ENCODE assay signal across 9 cellular contexts in genomic region chr1:24003331-24003972, GRCh38. TPM values are rescaled to one million over a fixed set of nuclear protein-coding genes. Genes with fewer than 3 reads are reported as not detected.
A peak's percentile ranks its signal among the peaks of the same experiment; 100 is the strongest.
DNase-seq lines count a peak whose midpoint lies in the region; ATAC-seq, FAIRE-seq and TF ChIP-seq lines count a peak whose summit lies in the region.
"Had no signal": no experiment of that assay in that cellular context is flagged by ENCODE, and none has a peak within 500 bp of the region (broad histone marks: within the 10 kb centered on the region; RNA-seq: fewer than 3 reads in every experiment).

No MANE protein-coding gene starts in this region.

- TF ChIP-seq CTCF in chondrocyte (IDR thresholded peaks at IDR 0.05) (no peak), gastrocnemius medialis (IDR thresholded peaks at IDR 0.05 in 4 of 5, conservative IDR thresholded peaks at IDR 0.05 in 1 of 5) (no peak)

- peak; percentile 56 for FAIRE-seq in GM18507 (lab: Jason Lieb, UNC)

- H3K9me3 Mint-ChIP-seq in chondrocyte (ENCODE audit: low read depth): no peaks in the 10 kb centered on the region
- H3K9me3 Mint-ChIP-seq in activated T-cell treated with anti-CD3 and anti-CD28 coated beads, Interleukin-2, amount 50 U/mL, for 4 hours: no peaks in the 10 kb centered on the region

- no peak for DNase-seq in GM18507 (ENCODE audit: extremely low spot score, insufficient read length, low read depth)
- peak; percentile 72 for DNase-seq in NCI-H187 treated with DMSO at 0.1 percent for 48 hours (lab: John Stamatoyannopoulos, UW)
- DNase-seq in chondrocyte (ENCODE audit: low spot score): no peak
- no peak for DNase-seq in gastrocnemius medialis
- no peak for DNase-seq in activated T-cell treated with anti-CD3 and anti-CD28 coated beads, Interleukin-2, amount 50 U/mL, for 4 hours
- DNase-seq in COR-L47 (lab: John Stamatoyannopoulos, UW): no peak

- H3K4me1 Mint-ChIP-seq in chondrocyte (ENCODE audit: low read depth): peaks cover 27% of the 10 kb centered on the region
- no peaks in the 10 kb centered on the region for H3K4me1 Mint-ChIP-seq in activated T-cell treated with anti-CD3 and anti-CD28 coated beads, Interleukin-2, amount 50 U/mL, for 4 hours (ENCODE audit: low read depth)

- peak overlapping the region; percentile 35 to 55 (median 44) for H3K27ac ChIP-seq in gastrocnemius medialis
- H3K27ac ChIP-seq: VCaP had no signal

- in situ Hi-C loops in gastrocnemius medialis (cut with MboI; ENCODE audit: low sequenced_read_pairs in 4 of 4): no loop called here

- intact Hi-C loops in gastrocnemius medialis (cut with DNase I; ENCODE audit: low total_unique reads): no loop called here

- H3K36me3 ChIP-seq in gastrocnemius medialis: no peaks in the 10 kb centered on the region

- H3K9me3 ChIP-seq in gastrocnemius medialis: no peaks in the 10 kb centered on the region

- H3K4me3 Mint-ChIP-seq in chondrocyte (ENCODE audit: unreplicated experiment): no peak overlapping the region
- no peak overlapping the region for H3K4me3 Mint-ChIP-seq in activated T-cell treated with anti-CD3 and anti-CD28 coated beads, Interleukin-2, amount 50 U/mL, for 4 hours
- H3K4me3 Mint-ChIP-seq: activated naive CD8-positive, alpha-beta T cell had no signal

- peak; percentile 83 to 89 for ATAC-seq in gastrocnemius medialis
- no peak for ATAC-seq in GM21526 (IDR thresholded peaks at IDR 0.05; ENCODE audit: low FRiP score, unreplicated experiment)
- no peak for ATAC-seq in activated T-cell treated with anti-CD3 and anti-CD28 coated beads, Interleukin-2, amount 50 U/mL, for 4 hours

- no peaks in the 10 kb centered on the region for H3K27me3 ChIP-seq in gastrocnemius medialis

- H3K4me1 ChIP-seq in gastrocnemius medialis: peaks cover 21 to 27% of the 10 kb centered on the region in 2 donors

- H3K4me3 ChIP-seq in gastrocnemius medialis: no peak overlapping the region

- TF ChIP-seq POLR2A in gastrocnemius medialis (IDR thresholded peaks at IDR 0.05): no peak

- no peaks in the 10 kb centered on the region for H3K27me3 Mint-ChIP-seq in chondrocyte (ENCODE audit: low read depth)
- H3K27me3 Mint-ChIP-seq in activated T-cell treated with anti-CD3 and anti-CD28 coated beads, Interleukin-2, amount 50 U/mL, for 4 hours (ENCODE audit: low read depth): peaks cover 3% of the 10 kb centered on the region

- no peaks in the 10 kb centered on the region for H3K36me3 Mint-ChIP-seq in chondrocyte (ENCODE audit: low read depth)
- no peaks in the 10 kb centered on the region for H3K36me3 Mint-ChIP-seq in activated T-cell treated with anti-CD3 and anti-CD28 coated beads, Interleukin-2, amount 50 U/mL, for 4 hours (ENCODE audit: insufficient read depth)
- H3K36me3 Mint-ChIP-seq: activated naive CD8-positive, alpha-beta T cell had no signal

- H3K27ac Mint-ChIP-seq in chondrocyte (ENCODE audit: unreplicated experiment): peak overlapping the region; percentile 19
- H3K27ac Mint-ChIP-seq: activated naive CD8-positive, alpha-beta T cell had no signal

RNA-seq across cellular contexts. Expression of gene SRSF10, which starts 23.3 kb away (rescaled TPM):
- total RNA-seq in chondrocyte: 86.0 to 113 TPM (median 92.0 TPM) in 3 replicates
- 10 to 100 TPM; 20.4 to 49.9 (median 26.5) TPM for total RNA-seq in gastrocnemius medialis
- 100 to 1,000 TPM; 238 to 250 (median 241) TPM for total RNA-seq in activated T-cell treated with anti-CD3 and anti-CD28 coated beads, Interleukin-2, amount 50 U/mL, for 4 hours

RNA-seq across cellular contexts. Expression of gene PNRC2, which starts 43.8 kb away (rescaled TPM):
- total RNA-seq in chondrocyte: 52.9 to 62.6 TPM (median 54.2 TPM) in 3 replicates
- 10 to 100 TPM; 26.5 to 54.2 (median 39.4) TPM for total RNA-seq in gastrocnemius medialis
- 100 to 1,000 TPM; 168 to 179 (median 168) TPM for total RNA-seq in activated T-cell treated with anti-CD3 and anti-CD28 coated beads, Interleukin-2, amount 50 U/mL, for 4 hours

Comparison
In these comparisons a context has a peak if more than half of its experiments do, and no peak if none do; other contexts are left out.
1. ATAC-seq: peak in gastrocnemius medialis (2 of 2); none in GM21526 (single experiment) and activated T-cell treated with anti-CD3 and anti-CD28 coated beads, Interleukin-2, amount 50 U/mL, for 4 hours (0 of 2).